Comparison of ENCODE assay signal across 27 cellular contexts in genomic region chr12:131639270-131639940, GRCh38.
DNase-seq lines count a peak whose midpoint lies in the region; ATAC-seq and TF ChIP-seq lines count a peak whose summit lies in the region.
"Had no signal": no experiment of that assay in that cellular context is flagged by ENCODE, and none has a peak within 500 bp of the region (broad histone marks: within the 10 kb centered on the region; RNA-seq: fewer than 3 reads in every experiment).

No MANE protein-coding gene starts in this region.

- no peaks in the 10 kb centered on the region for H4K20me1 ChIP-seq in GM23338 (replicated peaks; ENCODE audit: insufficient read depth)

- peaks cover 10% of the 10 kb centered on the region for H3K4me1 Mint-ChIP-seq in endodermal cell
- H3K4me1 Mint-ChIP-seq in GM23338: peaks cover 18% of the 10 kb centered on the region
- H3K4me1 Mint-ChIP-seq: B cell; CD14-positive monocyte; CD8-positive, alpha-beta memory T cell had no signal

- no peaks in the 10 kb centered on the region for H3K9me3 ChIP-seq in endodermal cell (ENCODE audit: control insufficient read depth, low read length)
- H3K9me3 ChIP-seq in BE2C: no peaks in the 10 kb centered on the region

- H3K36me3 Mint-ChIP-seq in endodermal cell (ENCODE audit: low read depth) (no peaks in the 10 kb centered on the region), GM23338 (ENCODE audit: low read depth) (peaks cover 5% of the 10 kb centered on the region; the same call in 1 of the 3 replicates)
- H3K36me3 Mint-ChIP-seq: CD14-positive monocyte had no signal

- H3K9me2 ChIP-seq in GM23338 (ENCODE audit: insufficient read depth): peaks cover 6% of the 10 kb centered on the region; the same call in 1 of the 2 replicates

- H3K9me3 Mint-ChIP-seq in endodermal cell: no peaks in the 10 kb centered on the region
- peaks cover 3% of the 10 kb centered on the region for H3K9me3 Mint-ChIP-seq in GM23338
- H3K9me3 Mint-ChIP-seq: CD8-positive, alpha-beta memory T cell had no signal

- no peaks in the 10 kb centered on the region for H3K79me2 ChIP-seq in GM23338 (replicated peaks; ENCODE audit: insufficient read depth)

- no peak overlapping the region for H3K4me3 ChIP-seq in endodermal cell (ENCODE audit: low read length)
- H3K4me3 ChIP-seq in BE2C (ENCODE audit: low read depth, low read length): no peak overlapping the region
- H3K4me3 ChIP-seq in GM23338: no peak overlapping the region

- no peak for TF ChIP-seq CTCF in endodermal cell (conservative IDR thresholded peaks at IDR 0.05)
- no peak for TF ChIP-seq CTCF in BE2C (IDR thresholded peaks at IDR 0.05; ENCODE audit: low read depth, low read length)
- TF ChIP-seq CTCF in GM23338 (conservative IDR thresholded peaks at IDR 0.05; ENCODE audit: low read depth in 2 of 2): no peak

- no peaks in the 10 kb centered on the region for H3K27me3 Mint-ChIP-seq in endodermal cell (ENCODE audit: insufficient read depth)
- peaks cover 11% of the 10 kb centered on the region for H3K27me3 Mint-ChIP-seq in GM23338 (ENCODE audit: insufficient read depth, low read depth, poor library complexity)

- no peak for ATAC-seq in GM23338
- ATAC-seq: HCT116 had no signal

- no peak overlapping the region for H3K27ac Mint-ChIP-seq in endodermal cell
- no peak overlapping the region for H3K27ac Mint-ChIP-seq in GM23338
- H3K27ac Mint-ChIP-seq: B cell; CD8-positive, alpha-beta memory T cell had no signal

- H3F3A ChIP-seq in GM23338 (replicated peaks; ENCODE audit: low read depth): no peaks in the 10 kb centered on the region

- H3K27ac ChIP-seq in endodermal cell (ENCODE audit: low read depth, low read length) (no peak overlapping the region), GM23338 (ENCODE audit: low read depth) (no peak overlapping the region)
- H3K27ac ChIP-seq: 22Rv1 had no signal

- H3K27me3 ChIP-seq in endodermal cell (ENCODE audit: control insufficient read depth, insufficient read depth, low read length, poor library complexity, severe bottlenecking): no peaks in the 10 kb centered on the region
- H3K27me3 ChIP-seq in BE2C: no peaks in the 10 kb centered on the region
- no peaks in the 10 kb centered on the region for H3K27me3 ChIP-seq in GM23338 (ENCODE audit: insufficient read depth)

- H3K4me3 Mint-ChIP-seq in endodermal cell (no peak overlapping the region), GM23338 (no peak overlapping the region)
- H3K4me3 Mint-ChIP-seq: B cell; CD14-positive monocyte; CD8-positive, alpha-beta memory T cell had no signal

- H3K36me3 ChIP-seq in endodermal cell (ENCODE audit: control insufficient read depth, insufficient read depth, low read length) (no peaks in the 10 kb centered on the region), BE2C (no peaks in the 10 kb centered on the region), GM23338 (ENCODE audit: insufficient read depth) (no peaks in the 10 kb centered on the region)

- no peak overlapping the region for H3K9ac ChIP-seq in endodermal cell (ENCODE audit: extremely low read depth, low read length, poor library complexity, severe bottlenecking)

- peak; percentile 20 for DNase-seq in NCI-H748 (lab: John Stamatoyannopoulos, UW; ENCODE audit: unreplicated experiment)
- DNase-seq in NCI-H748 treated with DMSO at 0.1 percent for 48 hours (lab: John Stamatoyannopoulos, UW): no peak
- DNase-seq in HuH-7 (ENCODE audit: low spot score): peak; percentile 5
- DNase-seq in endodermal cell: peak; percentile 33
- peak; percentile 26 for DNase-seq in superior temporal gyrus (ENCODE audit: extremely low spot score)
- no peak for DNase-seq in BE2C
- DNase-seq in midbrain (lab: John Stamatoyannopoulos, UW): no peak
- no peak for DNase-seq in GM23338 (ENCODE audit: low spot score)
- DNase-seq: CD8-positive, alpha-beta memory T cell; DMS 273 treated with DMSO at 0.1 percent for 48 hours; DMS79; GF-D8; KBM-7; MV-4-11; NCI-H1105; NCI-H146; NCI-H1930; NCI-H2107; NCI-H446; NCI-H526; RPMI8226; SHP77; SW 1271 had no signal

- H3K4me2 ChIP-seq in GM23338: no peak overlapping the region

- H3K4me1 ChIP-seq in endodermal cell (ENCODE audit: control insufficient read depth, insufficient read depth, low read length) (peaks cover 4% of the 10 kb centered on the region), BE2C (no peaks in the 10 kb centered on the region; the same call in 1 of the 2 replicates), GM23338 (ENCODE audit: insufficient read depth) (peaks cover 2% of the 10 kb centered on the region; the same call in 1 of the 2 replicates)

- no peak overlapping the region for H2AFZ ChIP-seq in GM23338

- whole genome bisulfite sequencing in endodermal cell (ENCODE audit: insufficient coverage in 1 of 2, insufficient read length in 1 of 2), 2 experiments: 75 to 96% methylated on average over 5 to 12 of the region's 12 CpGs

TF ChIP-seq in GM23338, 12 proteins besides CTCF, POLR2A, EP300 and RAD21:
- TF ChIP-seq, protein P1, sequence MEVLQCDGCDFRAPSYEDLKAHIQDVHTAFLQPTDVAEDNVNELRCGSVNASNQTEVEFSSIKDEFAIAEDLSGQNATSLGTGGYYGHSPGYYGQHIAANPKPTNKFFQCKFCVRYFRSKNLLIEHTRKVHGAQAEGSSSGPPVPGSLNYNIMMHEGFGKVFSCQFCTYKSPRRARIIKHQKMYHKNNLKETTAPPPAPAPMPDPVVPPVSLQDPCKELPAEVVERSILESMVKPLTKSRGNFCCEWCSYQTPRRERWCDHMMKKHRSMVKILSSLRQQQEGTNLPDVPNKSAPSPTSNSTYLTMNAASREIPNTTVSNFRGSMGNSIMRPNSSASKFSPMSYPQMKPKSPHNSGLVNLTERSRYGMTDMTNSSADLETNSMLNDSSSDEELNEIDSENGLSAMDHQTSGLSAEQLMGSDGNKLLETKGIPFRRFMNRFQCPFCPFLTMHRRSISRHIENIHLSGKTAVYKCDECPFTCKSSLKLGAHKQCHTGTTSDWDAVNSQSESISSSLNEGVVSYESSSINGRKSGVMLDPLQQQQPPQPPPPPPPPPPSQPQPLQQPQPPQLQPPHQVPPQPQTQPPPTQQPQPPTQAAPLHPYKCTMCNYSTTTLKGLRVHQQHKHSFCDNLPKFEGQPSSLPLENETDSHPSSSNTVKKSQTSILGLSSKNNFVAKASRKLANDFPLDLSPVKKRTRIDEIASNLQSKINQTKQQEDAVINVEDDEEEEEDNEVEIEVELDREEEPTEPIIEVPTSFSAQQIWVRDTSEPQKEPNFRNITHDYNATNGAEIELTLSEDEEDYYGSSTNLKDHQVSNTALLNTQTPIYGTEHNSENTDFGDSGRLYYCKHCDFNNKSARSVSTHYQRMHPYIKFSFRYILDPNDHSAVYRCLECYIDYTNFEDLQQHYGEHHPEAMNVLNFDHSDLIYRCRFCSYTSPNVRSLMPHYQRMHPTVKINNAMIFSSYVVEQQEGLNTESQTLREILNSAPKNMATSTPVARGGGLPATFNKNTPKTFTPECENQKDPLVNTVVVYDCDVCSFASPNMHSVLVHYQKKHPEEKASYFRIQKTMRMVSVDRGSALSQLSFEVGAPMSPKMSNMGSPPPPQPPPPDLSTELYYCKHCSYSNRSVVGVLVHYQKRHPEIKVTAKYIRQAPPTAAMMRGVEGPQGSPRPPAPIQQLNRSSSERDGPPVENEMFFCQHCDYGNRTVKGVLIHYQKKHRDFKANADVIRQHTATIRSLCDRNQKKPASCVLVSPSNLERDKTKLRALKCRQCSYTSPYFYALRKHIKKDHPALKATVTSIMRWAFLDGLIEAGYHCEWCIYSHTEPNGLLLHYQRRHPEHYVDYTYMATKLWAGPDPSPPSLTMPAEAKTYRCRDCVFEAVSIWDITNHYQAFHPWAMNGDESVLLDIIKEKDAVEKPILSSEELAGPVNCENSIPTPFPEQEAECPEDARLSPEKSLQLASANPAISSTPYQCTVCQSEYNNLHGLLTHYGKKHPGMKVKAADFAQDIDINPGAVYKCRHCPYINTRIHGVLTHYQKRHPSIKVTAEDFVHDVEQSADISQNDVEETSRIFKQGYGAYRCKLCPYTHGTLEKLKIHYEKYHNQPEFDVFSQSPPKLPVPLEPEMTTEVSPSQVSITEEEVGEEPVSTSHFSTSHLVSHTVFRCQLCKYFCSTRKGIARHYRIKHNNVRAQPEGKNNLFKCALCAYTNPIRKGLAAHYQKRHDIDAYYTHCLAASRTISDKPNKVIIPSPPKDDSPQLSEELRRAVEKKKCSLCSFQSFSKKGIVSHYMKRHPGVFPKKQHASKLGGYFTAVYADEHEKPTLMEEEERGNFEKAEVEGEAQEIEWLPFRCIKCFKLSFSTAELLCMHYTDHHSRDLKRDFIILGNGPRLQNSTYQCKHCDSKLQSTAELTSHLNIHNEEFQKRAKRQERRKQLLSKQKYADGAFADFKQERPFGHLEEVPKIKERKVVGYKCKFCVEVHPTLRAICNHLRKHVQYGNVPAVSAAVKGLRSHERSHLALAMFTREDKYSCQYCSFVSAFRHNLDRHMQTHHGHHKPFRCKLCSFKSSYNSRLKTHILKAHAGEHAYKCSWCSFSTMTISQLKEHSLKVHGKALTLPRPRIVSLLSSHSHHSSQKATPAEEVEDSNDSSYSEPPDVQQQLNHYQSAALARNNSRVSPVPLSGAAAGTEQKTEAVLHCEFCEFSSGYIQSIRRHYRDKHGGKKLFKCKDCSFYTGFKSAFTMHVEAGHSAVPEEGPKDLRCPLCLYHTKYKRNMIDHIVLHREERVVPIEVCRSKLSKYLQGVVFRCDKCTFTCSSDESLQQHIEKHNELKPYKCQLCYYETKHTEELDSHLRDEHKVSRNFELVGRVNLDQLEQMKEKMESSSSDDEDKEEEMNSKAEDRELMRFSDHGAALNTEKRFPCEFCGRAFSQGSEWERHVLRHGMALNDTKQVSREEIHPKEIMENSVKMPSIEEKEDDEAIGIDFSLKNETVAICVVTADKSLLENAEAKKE (CRISPR knock-in tag; IDR thresholded peaks at IDR 0.05): no peak
- TF ChIP-seq ZNF331 (CRISPR knock-in tag; IDR thresholded peaks at IDR 0.05; ENCODE audit: low read depth): no peak
- no peak for TF ChIP-seq JUNB (IDR thresholded peaks at IDR 0.05; ENCODE audit: unreplicated experiment)
- TF ChIP-seq, protein P2, sequence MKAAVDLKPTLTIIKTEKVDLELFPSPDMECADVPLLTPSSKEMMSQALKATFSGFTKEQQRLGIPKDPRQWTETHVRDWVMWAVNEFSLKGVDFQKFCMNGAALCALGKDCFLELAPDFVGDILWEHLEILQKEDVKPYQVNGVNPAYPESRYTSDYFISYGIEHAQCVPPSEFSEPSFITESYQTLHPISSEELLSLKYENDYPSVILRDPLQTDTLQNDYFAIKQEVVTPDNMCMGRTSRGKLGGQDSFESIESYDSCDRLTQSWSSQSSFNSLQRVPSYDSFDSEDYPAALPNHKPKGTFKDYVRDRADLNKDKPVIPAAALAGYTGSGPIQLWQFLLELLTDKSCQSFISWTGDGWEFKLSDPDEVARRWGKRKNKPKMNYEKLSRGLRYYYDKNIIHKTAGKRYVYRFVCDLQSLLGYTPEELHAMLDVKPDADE (IDR thresholded peaks at IDR 0.05): no peak
- no peak for TF ChIP-seq EZH2 (IDR thresholded peaks at IDR 0.05; ENCODE audit: low read depth, unreplicated experiment)
- no peak for TF ChIP-seq EZH2phosphoT487 (IDR thresholded peaks at IDR 0.05; ENCODE audit: unreplicated experiment)
- TF ChIP-seq STAT1 (IDR thresholded peaks at IDR 0.05; ENCODE audit: unreplicated experiment): no peak

Comparison
In these comparisons a context has a peak if more than half of its experiments do, and no peak if none do; other contexts are left out.
1. DNase-seq: peak in NCI-H748 (single experiment), HuH-7 (single experiment), endodermal cell (single experiment) and superior temporal gyrus (single experiment); none in NCI-H748 treated with DMSO at 0.1 percent for 48 hours (single experiment), BE2C (single experiment), midbrain (single experiment) and GM23338 (single experiment).